8 cellular contexts compared by ENCODE assay signal in genomic region chr12:56645717-56646446, GRCh38.
A peak's percentile ranks its signal among the peaks of the same experiment; 100 is the strongest.
DNase-seq lines count a peak whose midpoint lies in the region; ATAC-seq lines count a peak whose summit lies in the region.

ATP5F1B (minus strand) TSS chr12:56645984; CDS start chr12:56645963, 21 bp downstream.

- 0 out of 22 replicates have a peak, but pooled peaks cover 0 to 4% (median 0%) of the 10 kb centered on the region in 11 experiments for H3K9me3 ChIP-seq in BLaER1 treated with 17β-estradiol and CSF1 and Interleukin-3, amounts not matched to agents 10 nM and 100 nM (replicated peaks in 1 of 11)

- peak within 1 kb of the TSS; percentile 84 to 98 (median 93) for H3K4me2 ChIP-seq in BLaER1 treated with 17β-estradiol and CSF1 and Interleukin-3, amounts not matched to agents 10 nM and 100 nM

- peaks cover 44 to 49% (median 46%) of the 10 kb centered on the region in 11 experiments for H4K20me1 ChIP-seq in BLaER1 treated with 17β-estradiol and CSF1 and Interleukin-3, amounts not matched to agents 10 nM and 100 nM

- peaks cover 38 to 58% (median 45%) of the 10 kb centered on the region in 11 experiments for H3K36me3 ChIP-seq in BLaER1 treated with 17β-estradiol and CSF1 and Interleukin-3, amounts not matched to agents 10 nM and 100 nM

- DNase-seq in NCI-H748 (lab: John Stamatoyannopoulos, UW; ENCODE audit: unreplicated experiment) (peak; percentile 99), dedifferentiated amniotic fluid mesenchymal stem cell (ENCODE audit: extremely low spot score) (peak; percentile 100), left kidney (ENCODE audit: low read depth, low spot score) (peak; percentile 100)
- peak; percentile 83 for DNase-seq in activated CD4-positive, alpha-beta T cell treated with anti-CD3 and anti-CD28 coated beads, Interleukin-2, amount 50 U/mL, for 1 hour
- peak; percentile 87 to 89 for DNase-seq in stimulated activated CD4-positive, alpha-beta T cell treated with anti-CD3 and anti-CD28 coated beads, Interleukin-2, amount 100 ng/mL, for 24 hours

- no peaks in the 10 kb centered on the region for H3K27me3 ChIP-seq in BLaER1 treated with 17β-estradiol and CSF1 and Interleukin-3, amounts not matched to agents 10 nM and 100 nM

- H3K4me3 ChIP-seq in BLaER1 treated with 17β-estradiol and CSF1 and Interleukin-3, amounts not matched to agents 10 nM and 100 nM: peak within 1 kb of the TSS; percentile 84 to 98 (median 96)

- H3K4me1 ChIP-seq in BLaER1 treated with 17β-estradiol and CSF1 and Interleukin-3, amounts not matched to agents 10 nM and 100 nM: peaks cover 23 to 43% (median 36%) of the 10 kb centered on the region in 10 experiments

- peak within 1 kb of the TSS; percentile 89 to 97 (median 95) for H3K27ac ChIP-seq in BLaER1 treated with 17β-estradiol and CSF1 and Interleukin-3, amounts not matched to agents 10 nM and 100 nM

- peak within 1 kb of the TSS; percentile 92 to 99 (median 97) for H3K9ac ChIP-seq in BLaER1 treated with 17β-estradiol and CSF1 and Interleukin-3, amounts not matched to agents 10 nM and 100 nM

- ATAC-seq in GM19351 (IDR thresholded peaks at IDR 0.05; ENCODE audit: unreplicated experiment) (peak; percentile 96), HG03521 (IDR thresholded peaks at IDR 0.05; ENCODE audit: unreplicated experiment) (peak; percentile 98)

Comparison
In these comparisons a context has a peak if more than half of its experiments do, and no peak if none do; other contexts are left out.
1. Peak in every context shown above with its lines: DNase-seq, ATAC-seq, H3K4me3 ChIP-seq and H3K27ac ChIP-seq.